ENCODE assay signal across 22 cellular contexts in the genomic region with DNA sequence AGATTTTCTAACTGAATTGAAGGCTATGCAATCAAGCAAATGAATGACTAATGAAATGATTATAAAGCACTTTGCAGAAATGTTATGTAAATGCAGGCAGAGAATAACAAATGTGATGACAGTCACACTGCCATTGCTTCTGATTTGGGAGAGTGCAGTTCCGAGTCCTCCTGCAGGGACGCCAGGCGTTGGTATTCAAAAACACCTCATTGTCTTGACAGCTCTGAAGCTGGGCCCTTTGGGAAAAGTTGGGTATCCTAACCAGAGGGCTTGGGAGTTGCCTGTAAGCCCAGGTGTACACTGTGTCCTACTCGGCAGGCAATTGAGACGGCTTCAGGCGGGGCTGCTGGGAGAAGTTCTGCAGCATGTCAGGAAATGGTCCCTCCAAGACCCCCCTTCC.
"Had no signal": no experiment of that assay in that cellular context is flagged by ENCODE, and none has a peak within 500 bp of the region (broad histone marks: within the 10 kb centered on the region; RNA-seq: fewer than 3 reads in every experiment).

No MANE protein-coding gene starts in this region.

- H3K9me3 Mint-ChIP-seq: activated CD4-positive, alpha-beta memory T cell treated with anti-CD3 and anti-CD28 coated beads, Interleukin-2, amount 10 ng/mL, durations not matched to agents 7 days and 5 days; activated naive CD4-positive, alpha-beta T cell treated with anti-CD3 and anti-CD28 coated beads, Interleukin-2, amount 50 U/mL, for 24 hours; activated T-helper 1 cell treated with anti-CD3 and anti-CD28 coated beads, Interleukin-12 subunit alpha, Interleukin-12 subunit beta, Interleukin-2, Interleukin-4 antibody, amounts not matched to agents 30 ng/mL and 10 ng/mL and 1 ng/mL, durations not matched to agents 14 hours and 24 hours and 36 hours; dendritic cell treated with granulocyte-macrophage colony-stimulating factor and Interleukin-4, amounts not matched to agents 40 ng/mL and 50 ng/mL, for 4 days; stimulated activated memory B cell treated with anti-CD40 and anti-IgM and Interleukin-4, amounts not matched to agents 10 μg/mL and 1 μg/mL and 100 μg/mL, for 72 hours had no signal

- H3K27ac Mint-ChIP-seq: activated CD4-positive, alpha-beta memory T cell treated with anti-CD3 and anti-CD28 coated beads, Interleukin-2, amount 10 ng/mL, durations not matched to agents 7 days and 5 days; activated CD8-positive, alpha-beta memory T cell treated with anti-CD3 and anti-CD28 coated beads, Interleukin-2, amount 10 ng/mL, durations not matched to agents 7 days and 5 days; activated naive CD4-positive, alpha-beta T cell treated with anti-CD3 and anti-CD28 coated beads, Interleukin-2, amount 50 U/mL, for 24 hours; activated T-helper 1 cell treated with anti-CD3 and anti-CD28 coated beads, Interleukin-12 subunit alpha, Interleukin-12 subunit beta, Interleukin-2, Interleukin-4 antibody, amounts not matched to agents 30 ng/mL and 10 ng/mL and 1 ng/mL, durations not matched to agents 14 hours and 24 hours and 36 hours; dendritic cell treated with granulocyte-macrophage colony-stimulating factor and Interleukin-4, amounts not matched to agents 40 ng/mL and 50 ng/mL, for 4 days; stimulated activated memory B cell treated with anti-CD40 and anti-IgM and Interleukin-4, amounts not matched to agents 10 μg/mL and 1 μg/mL and 100 μg/mL, for 72 hours; T-helper 17 cell had no signal

- H3K4me1 ChIP-seq: lower lobe of right lung, transverse colon had no signal

- H3K4me3 Mint-ChIP-seq: activated CD4-positive, alpha-beta memory T cell treated with anti-CD3 and anti-CD28 coated beads, Interleukin-2, amount 10 ng/mL, durations not matched to agents 7 days and 5 days; activated CD8-positive, alpha-beta memory T cell treated with anti-CD3 and anti-CD28 coated beads, Interleukin-2, amount 10 ng/mL, durations not matched to agents 7 days and 5 days; activated naive CD4-positive, alpha-beta T cell treated with anti-CD3 and anti-CD28 coated beads, Interleukin-2, amount 50 U/mL, for 24 hours; activated T-helper 1 cell treated with anti-CD3 and anti-CD28 coated beads, Interleukin-12 subunit alpha, Interleukin-12 subunit beta, Interleukin-2, Interleukin-4 antibody, amounts not matched to agents 30 ng/mL and 10 ng/mL and 1 ng/mL, durations not matched to agents 14 hours and 24 hours and 36 hours; dendritic cell treated with granulocyte-macrophage colony-stimulating factor and Interleukin-4, amounts not matched to agents 40 ng/mL and 50 ng/mL, for 4 days; stimulated activated memory B cell treated with anti-CD40 and anti-IgM and Interleukin-4, amounts not matched to agents 10 μg/mL and 1 μg/mL and 100 μg/mL, for 72 hours; T-helper 17 cell had no signal

- ATAC-seq: activated CD8-positive, alpha-beta memory T cell treated with anti-CD3 and anti-CD28 coated beads, Interleukin-2, amount 10 ng/mL, durations not matched to agents 7 days and 5 days; body of pancreas; lower lobe of right lung; mucosa of descending colon; sciatic nerve; stimulated activated memory B cell treated with anti-CD40 and anti-IgM and Interleukin-4, amounts not matched to agents 10 μg/mL and 1 μg/mL and 100 μg/mL, for 72 hours; T-helper 17 cell had no signal

- H3K36me3 Mint-ChIP-seq: activated CD8-positive, alpha-beta memory T cell treated with anti-CD3 and anti-CD28 coated beads, Interleukin-2, amount 10 ng/mL, durations not matched to agents 7 days and 5 days; activated naive CD4-positive, alpha-beta T cell treated with anti-CD3 and anti-CD28 coated beads, Interleukin-2, amount 50 U/mL, for 24 hours; stimulated activated memory B cell treated with anti-CD40 and anti-IgM and Interleukin-4, amounts not matched to agents 10 μg/mL and 1 μg/mL and 100 μg/mL, for 72 hours had no signal

- H3K27ac ChIP-seq: body of pancreas, lower lobe of right lung, transverse colon had no signal

- H3K4me1 Mint-ChIP-seq: activated CD4-positive, alpha-beta memory T cell treated with anti-CD3 and anti-CD28 coated beads, Interleukin-2, amount 10 ng/mL, durations not matched to agents 7 days and 5 days; activated CD8-positive, alpha-beta memory T cell treated with anti-CD3 and anti-CD28 coated beads, Interleukin-2, amount 10 ng/mL, durations not matched to agents 7 days and 5 days; activated naive CD4-positive, alpha-beta T cell treated with anti-CD3 and anti-CD28 coated beads, Interleukin-2, amount 50 U/mL, for 24 hours; stimulated activated memory B cell treated with anti-CD40 and anti-IgM and Interleukin-4, amounts not matched to agents 10 μg/mL and 1 μg/mL and 100 μg/mL, for 72 hours had no signal

- H3K27me3 ChIP-seq: body of pancreas, transverse colon had no signal

- H3K36me3 ChIP-seq: lower lobe of right lung, transverse colon had no signal

- DNase-seq: activated CD4-positive, alpha-beta memory T cell treated with anti-CD3 and anti-CD28 coated beads, Interleukin-2, amount 10 ng/mL, durations not matched to agents 7 days and 5 days; activated CD4-positive, alpha-beta T cell treated with anti-CD3 and anti-CD28 coated beads for 48 hours; activated CD8-positive, alpha-beta memory T cell treated with anti-CD3 and anti-CD28 coated beads, Interleukin-2, amount 10 ng/mL, durations not matched to agents 7 days and 5 days; activated gamma-delta T cell treated with Interleukin-2 at 50 U/mL for 16 hours; activated T-cell treated with anti-CD3 and anti-CD28 coated beads for 4 hours; body of pancreas; effector CD4-positive, alpha-beta T cell; erythroblast; hippocampal formation; lower lobe of right lung; mesendoderm; mucosa of descending colon; occipital lobe; small intestine; stimulated activated CD4-positive, alpha-beta T cell treated with anti-CD3 and anti-CD28 coated beads, Interleukin-2, amount 100 ng/mL, for 24 hours; T-helper 17 cell; transverse colon had no signal

- H3K4me3 ChIP-seq: body of pancreas, lower lobe of right lung, mucosa of descending colon, transverse colon had no signal

- H3K27me3 Mint-ChIP-seq: activated CD4-positive, alpha-beta memory T cell treated with anti-CD3 and anti-CD28 coated beads, Interleukin-2, amount 10 ng/mL, durations not matched to agents 7 days and 5 days; activated naive CD4-positive, alpha-beta T cell treated with anti-CD3 and anti-CD28 coated beads, Interleukin-2, amount 50 U/mL, for 24 hours; dendritic cell treated with granulocyte-macrophage colony-stimulating factor and Interleukin-4, amounts not matched to agents 40 ng/mL and 50 ng/mL, for 4 days; stimulated activated memory B cell treated with anti-CD40 and anti-IgM and Interleukin-4, amounts not matched to agents 10 μg/mL and 1 μg/mL and 100 μg/mL, for 72 hours; T-helper 17 cell had no signal

- H3K9me3 ChIP-seq: body of pancreas, lower lobe of right lung, mucosa of descending colon, transverse colon had no signal
